ENCODE assay signal across 15 cellular contexts in the genomic region with DNA sequence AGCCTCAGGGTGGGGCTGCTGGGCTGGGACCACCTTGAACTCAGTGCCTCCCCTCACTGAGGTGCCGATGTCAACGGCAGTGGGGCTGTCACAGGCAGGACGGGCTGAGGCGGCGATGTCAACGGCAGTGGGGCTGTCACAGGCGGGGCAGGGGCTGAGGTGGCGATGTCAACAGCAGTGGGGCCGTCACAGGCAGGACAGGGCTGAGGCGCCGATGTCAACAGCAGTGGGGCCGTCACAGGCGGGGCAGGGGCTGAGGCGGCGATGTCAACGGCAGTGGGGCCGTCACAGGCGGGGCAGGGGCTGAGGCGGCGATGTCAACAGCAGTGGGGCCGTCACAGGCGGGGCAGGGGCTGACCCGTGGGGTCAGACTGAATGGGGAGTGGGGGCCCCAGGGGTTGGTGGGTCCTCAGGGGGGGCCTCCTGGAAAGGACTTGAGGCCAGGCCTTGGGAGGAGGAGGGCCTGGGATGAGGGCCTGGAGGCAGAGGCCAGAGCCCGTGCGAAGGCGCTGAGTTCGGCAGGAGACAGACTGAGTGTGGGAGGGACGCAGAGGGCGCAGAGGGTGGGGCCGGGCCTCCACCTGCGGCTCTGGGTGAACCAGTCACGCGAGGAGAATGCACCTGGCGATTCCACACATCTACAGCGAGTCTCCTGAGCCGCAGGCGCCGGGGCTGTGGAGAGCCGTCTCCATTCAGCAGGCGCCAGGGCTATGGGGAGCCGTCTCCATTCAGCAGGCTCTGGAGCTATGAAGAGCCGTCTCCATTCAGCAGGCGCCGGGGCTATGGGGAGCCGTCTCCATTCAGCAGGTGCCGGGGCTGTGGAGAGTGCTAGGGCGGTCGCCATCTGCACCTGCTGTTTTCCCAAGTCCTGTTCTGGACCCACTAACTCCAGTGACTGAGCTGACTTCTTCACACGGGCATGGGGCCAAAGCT. TPM values are rescaled to one million over a fixed set of nuclear protein-coding genes. Genes with fewer than 3 reads are reported as not detected.
A peak's percentile ranks its signal among the peaks of the same experiment; 100 is the strongest.
DNase-seq lines count a peak whose midpoint lies in the region; ATAC-seq and TF ChIP-seq lines count a peak whose summit lies in the region.
"Had no signal": no experiment of that assay in that cellular context is flagged by ENCODE, and none has a peak within 500 bp of the region (broad histone marks: within the 10 kb centered on the region; RNA-seq: fewer than 3 reads in every experiment).

No MANE protein-coding gene starts in this region.

- no peak for TF ChIP-seq CTCF in chondrocyte (IDR thresholded peaks at IDR 0.05)

- H3K4me1 Mint-ChIP-seq in chondrocyte (ENCODE audit: low read depth) = no peaks in the 10 kb centered on the region

- H3K27ac ChIP-seq in Karpas-422 (ENCODE audit: low read length) = no peak overlapping the region
- H3K27ac ChIP-seq: PC-9 had no signal

- no peaks in the 10 kb centered on the region for H3K27me3 ChIP-seq in Karpas-422 (ENCODE audit: low read length)

- DNase-seq in C1 segment of cervical spinal cord (lab: John Stamatoyannopoulos, UW) = peak in 11 of 14 donors; percentile 47 to 83 (median 66)
- DNase-seq in NCI-H1105 treated with DMSO at 0.1 percent for 48 hours (lab: John Stamatoyannopoulos, UW) = peak; percentile 48
- DNase-seq in chondrocyte (ENCODE audit: low spot score) = peak; percentile 82
- peak; percentile 76 for DNase-seq in midbrain (lab: John Stamatoyannopoulos, UW)
- DNase-seq in stimulated activated naive CD4-positive, alpha-beta T cell (lab: John Stamatoyannopoulos, UW) = no peak
- no peak for DNase-seq in Karpas-422
- DNase-seq: AML-193; NCI-H2029; PC-9; stimulated activated CD4-positive, alpha-beta T cell treated with anti-CD3 and anti-CD28 coated beads, Interleukin-4, amount 100 ng/mL, for 1 hour; stimulated activated naive CD4-positive, alpha-beta T cell treated with Interleukin-2 at 50 U/mL for 16 hours; T-helper 2 cell had no signal

- H3K79me2 ChIP-seq in Karpas-422 (ENCODE audit: low read length) = no peaks in the 10 kb centered on the region

- no peaks in the 10 kb centered on the region for H3K36me3 ChIP-seq in Karpas-422 (ENCODE audit: insufficient read depth, low read length)

- no peak overlapping the region for H2AFZ ChIP-seq in Karpas-422 (ENCODE audit: low read length)
- H2AFZ ChIP-seq: PC-9 had no signal

- ATAC-seq in HG03469 (IDR thresholded peaks at IDR 0.05; ENCODE audit: unreplicated experiment) (no peak), GM19395 (IDR thresholded peaks at IDR 0.05; ENCODE audit: unreplicated experiment) (no peak)

- H4K20me1 ChIP-seq in Karpas-422 (ENCODE audit: insufficient read depth, low read depth, low read length) = no peaks in the 10 kb centered on the region

- no peaks in the 10 kb centered on the region for H3K9me3 ChIP-seq in Karpas-422 (ENCODE audit: low read length)

- H3K4me1 ChIP-seq in Karpas-422 (ENCODE audit: low read length) = no peaks in the 10 kb centered on the region

- peaks cover 6% of the 10 kb centered on the region for H3K27me3 Mint-ChIP-seq in chondrocyte (ENCODE audit: low read depth)

- no peak overlapping the region for H3K9ac ChIP-seq in Karpas-422 (ENCODE audit: low read length)

- H3K36me3 Mint-ChIP-seq in chondrocyte (ENCODE audit: low read depth) = no peaks in the 10 kb centered on the region

- H3K9me3 Mint-ChIP-seq in chondrocyte (ENCODE audit: low read depth) = no peaks in the 10 kb centered on the region
- H3K9me3 Mint-ChIP-seq: activated T-helper 2 cell treated with anti-CD3 and anti-CD28 coated beads, Interferon-gamma antibody, Interleukin-2, Interleukin-4, amounts not matched to agents 10 μg/mL and 5 μg/mL and 100 μg/mL, durations not matched to agents 14 hours and 24 hours and 36 hours had no signal

- H3K9me2 ChIP-seq in Karpas-422 (replicated peaks; ENCODE audit: insufficient read depth, low read length) = no peaks in the 10 kb centered on the region

- H3K4me2 ChIP-seq in Karpas-422 (ENCODE audit: low read depth, low read length, poor library complexity, severe bottlenecking) = no peak overlapping the region
- H3K4me2 ChIP-seq: PC-9 had no signal

- H3K27ac Mint-ChIP-seq in chondrocyte (ENCODE audit: unreplicated experiment) = no peak overlapping the region
- H3K27ac Mint-ChIP-seq: activated T-helper 2 cell treated with anti-CD3 and anti-CD28 coated beads, Interferon-gamma antibody, Interleukin-2, Interleukin-4, amounts not matched to agents 10 μg/mL and 5 μg/mL and 100 μg/mL, durations not matched to agents 14 hours and 24 hours and 36 hours had no signal

- no peak overlapping the region for H3K4me3 ChIP-seq in Karpas-422 (ENCODE audit: low read length)
- H3K4me3 ChIP-seq: PC-9 had no signal

- H3K4me3 Mint-ChIP-seq in chondrocyte (ENCODE audit: unreplicated experiment) = no peak overlapping the region

RNA-seq across cellular contexts. Expression of a gene that starts 22.9 kb away (rescaled TPM):
- total RNA-seq in chondrocyte = 240 to 279 TPM (median 256 TPM) in 3 replicates
- 334 and 357 TPM in 2 replicates for total RNA-seq in Karpas-422 (2014; rRNA removed; shearing (Covaris generic); ENCODE audit: low replicate concordance)

RNA-seq across cellular contexts. Expression of a gene that starts 23.1 kb away (rescaled TPM):
- 22.8 to 26.5 TPM (median 25.6 TPM) in 3 replicates for total RNA-seq in chondrocyte
- total RNA-seq in Karpas-422 (2014; rRNA removed; shearing (Covaris generic); ENCODE audit: low replicate concordance) = 50.5 and 72.2 TPM in 2 replicates

RNA-seq across cellular contexts. Expression of a gene that starts 25.8 kb away (rescaled TPM):
- total RNA-seq in chondrocyte = 0.46 to 2.3 TPM (median 2.3 TPM) in 3 replicates
- total RNA-seq in Karpas-422 (2014; rRNA removed; shearing (Covaris generic); ENCODE audit: low replicate concordance) = not detected in 2 replicates

RNA-seq across cellular contexts. Expression of a gene that starts 37.7 kb away (rescaled TPM):
- 0.85 to 1.3 TPM (median 0.89 TPM) in 3 replicates for total RNA-seq in chondrocyte
- not detected in 2 replicates for total RNA-seq in Karpas-422 (2014; rRNA removed; shearing (Covaris generic); ENCODE audit: low replicate concordance)

RNA-seq across cellular contexts. Expression of a gene that starts 54.4 kb away (rescaled TPM):
- 54.1 to 60.8 TPM (median 55.4 TPM) in 3 replicates for total RNA-seq in chondrocyte
- 18.0 and 18.7 TPM in 2 replicates for total RNA-seq in Karpas-422 (2014; rRNA removed; shearing (Covaris generic); ENCODE audit: low replicate concordance)

Comparison
In these comparisons a context has a peak if more than half of its experiments do, and no peak if none do; other contexts are left out.
1. DNase-seq: peak in C1 segment of cervical spinal cord (11 of 14), NCI-H1105 treated with DMSO at 0.1 percent for 48 hours (single experiment), chondrocyte (single experiment) and midbrain (single experiment); none in stimulated activated naive CD4-positive, alpha-beta T cell (0 of 6) and Karpas-422 (single experiment).